9 cellular contexts compared by ENCODE assay signal in the genomic region with DNA sequence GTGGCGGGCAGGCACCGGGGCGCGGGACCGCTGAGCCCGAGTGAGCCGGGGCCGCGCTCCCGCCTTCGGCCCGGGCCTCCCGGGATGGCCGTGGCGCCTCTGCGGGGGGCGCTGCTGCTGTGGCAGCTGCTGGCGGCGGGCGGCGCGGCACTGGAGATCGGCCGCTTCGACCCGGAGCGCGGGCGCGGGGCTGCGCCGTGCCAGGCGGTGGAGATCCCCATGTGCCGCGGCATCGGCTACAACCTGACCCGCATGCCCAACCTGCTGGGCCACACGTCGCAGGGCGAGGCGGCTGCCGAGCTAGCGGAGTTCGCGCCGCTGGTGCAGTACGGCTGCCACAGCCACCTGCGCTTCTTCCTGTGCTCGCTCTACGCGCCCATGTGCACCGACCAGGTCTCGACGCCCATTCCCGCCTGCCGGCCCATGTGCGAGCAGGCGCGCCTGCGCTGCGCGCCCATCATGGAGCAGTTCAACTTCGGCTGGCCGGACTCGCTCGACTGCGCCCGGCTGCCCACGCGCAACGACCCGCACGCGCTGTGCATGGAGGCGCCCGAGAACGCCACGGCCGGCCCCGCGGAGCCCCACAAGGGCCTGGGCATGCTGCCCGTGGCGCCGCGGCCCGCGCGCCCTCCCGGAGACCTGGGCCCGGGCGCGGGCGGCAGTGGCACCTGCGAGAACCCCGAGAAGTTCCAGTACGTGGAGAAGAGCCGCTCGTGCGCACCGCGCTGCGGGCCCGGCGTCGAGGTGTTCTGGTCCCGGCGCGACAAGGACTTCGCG. TPM values are rescaled to one million over a fixed set of nuclear protein-coding genes. Genes with fewer than 3 reads are reported as not detected.
DNase-seq lines count a peak whose midpoint lies in the region; ATAC-seq, FAIRE-seq and TF ChIP-seq lines count a peak whose summit lies in the region.
"Had no signal": no experiment of that assay in that cellular context is flagged by ENCODE, and none has a peak within 500 bp of the region (broad histone marks: within the 10 kb centered on the region; RNA-seq: fewer than 3 reads in every experiment).

No MANE protein-coding gene starts in this region.

- WGBS in lung, 2 donors = 39 to 50% methylated on average over 73 to 110 of the region's 110 CpGs

- H3K36me3 ChIP-seq in lung (ENCODE audit: control insufficient read depth in 2 of 2, insufficient read depth in 2 of 2, low read length in 2 of 2) = peaks cover 0 to 2% of the 10 kb centered on the region in 2 donors
- H3K36me3 ChIP-seq in CD4-positive, alpha-beta memory T cell (ENCODE audit: insufficient read depth, low read length) = no peaks in the 10 kb centered on the region

- H3K4me1 Mint-ChIP-seq in activated CD4-positive, alpha-beta T cell treated with anti-CD3 and anti-CD28 coated beads, Interleukin-2, amount 10 ng/mL, durations not matched to agents 7 days and 5 days = peaks cover 9% of the 10 kb centered on the region
- peaks cover 0 to 18% (median 2%) of the 10 kb centered on the region in 4 donors for H3K4me1 Mint-ChIP-seq in CD4-positive, alpha-beta memory T cell

- no peaks in the 10 kb centered on the region for H3K36me3 Mint-ChIP-seq in activated CD4-positive, alpha-beta T cell treated with anti-CD3 and anti-CD28 coated beads, Interleukin-2, amount 10 ng/mL, durations not matched to agents 7 days and 5 days (ENCODE audit: low read depth)
- peaks cover 0 to 4% of the 10 kb centered on the region in 2 donors for H3K36me3 Mint-ChIP-seq in CD4-positive, alpha-beta memory T cell

- no peak overlapping the region for H3K27ac ChIP-seq in lung (ENCODE audit: low read depth in 1 of 2, low read length in 1 of 2)
- H3K27ac ChIP-seq in CD4-positive, alpha-beta memory T cell (ENCODE audit: low read depth, low read length) = no peak overlapping the region
- H3K27ac ChIP-seq: epithelial cell of prostate had no signal

- TF ChIP-seq CTCF in lung (IDR thresholded peaks at IDR 0.05; ENCODE audit: control extremely low read depth, extremely low read depth) = no peak

- no peak overlapping the region for H3K4me3 Mint-ChIP-seq in activated CD4-positive, alpha-beta T cell treated with anti-CD3 and anti-CD28 coated beads, Interleukin-2, amount 10 ng/mL, durations not matched to agents 7 days and 5 days
- H3K4me3 Mint-ChIP-seq in CD4-positive, alpha-beta memory T cell = peak overlapping the region in 3 of 8 donors; percentile 13 to 83 (median 21)

- DNase-seq in ELF-1 (ENCODE audit: low read depth, low spot score) (peak; percentile 67), lung (ENCODE audit: low spot score) (no peak), GF-D8 (lab: John Stamatoyannopoulos, UW) (no peak), GM19239 (ENCODE audit: insufficient read length, low spot score) (no peak)
- DNase-seq in activated CD4-positive, alpha-beta T cell treated with anti-CD3 and anti-CD28 coated beads, Interleukin-2, amount 10 ng/mL, durations not matched to agents 7 days and 5 days = peak; percentile 15
- no peak for DNase-seq in CD4-positive, alpha-beta memory T cell

- peaks cover 0 to 13% of the 10 kb centered on the region in 2 donors for H3K4me1 ChIP-seq in lung (ENCODE audit: control insufficient read depth in 2 of 2, insufficient read depth in 2 of 2, low read length in 2 of 2)
- H3K4me1 ChIP-seq in CD4-positive, alpha-beta memory T cell (ENCODE audit: insufficient read depth, low read length) = no peaks in the 10 kb centered on the region

- no peak for FAIRE-seq in GM19239 (lab: Jason Lieb, UNC)

- POLR2A ChIA-PET in activated CD4-positive, alpha-beta T cell treated with anti-CD3 and anti-CD28 coated beads, Interleukin-2, amount 10 ng/mL, durations not matched to agents 7 days and 5 days (lab: Charles Lee) = no interaction called here
- POLR2A ChIA-PET in CD4-positive, alpha-beta memory T cell (lab: Charles Lee; ENCODE audit: partially characterized antibody) = no interaction called here

- no peak overlapping the region for H3K27ac Mint-ChIP-seq in activated CD4-positive, alpha-beta T cell treated with anti-CD3 and anti-CD28 coated beads, Interleukin-2, amount 10 ng/mL, durations not matched to agents 7 days and 5 days
- no peak overlapping the region for H3K27ac Mint-ChIP-seq in CD4-positive, alpha-beta memory T cell

- H3K27me3 Mint-ChIP-seq in activated CD4-positive, alpha-beta T cell treated with anti-CD3 and anti-CD28 coated beads, Interleukin-2, amount 10 ng/mL, durations not matched to agents 7 days and 5 days = peaks cover 5% of the 10 kb centered on the region
- peaks cover 0 to 1% of the 10 kb centered on the region in 2 donors for H3K27me3 Mint-ChIP-seq in CD4-positive, alpha-beta memory T cell

- intact Hi-C loops in CD4-positive, alpha-beta memory T cell (cut with micrococcal nuclease) = no loop called here

- ATAC-seq in GM21737 (IDR thresholded peaks at IDR 0.05; ENCODE audit: unreplicated experiment) (peak; percentile 16), lung (ENCODE audit: insufficient read depth, low FRiP score) (no peak), HG03039 (IDR thresholded peaks at IDR 0.05; ENCODE audit: unreplicated experiment) (no peak)

- H3K27me3 ChIP-seq in lung (ENCODE audit: control insufficient read depth, insufficient read depth) = no peaks in the 10 kb centered on the region
- no peaks in the 10 kb centered on the region for H3K27me3 ChIP-seq in CD4-positive, alpha-beta memory T cell (ENCODE audit: insufficient read depth, low read length)

- CTCF ChIA-PET in activated CD4-positive, alpha-beta T cell treated with anti-CD3 and anti-CD28 coated beads, Interleukin-2, amount 10 ng/mL, durations not matched to agents 7 days and 5 days (lab: Charles Lee) = no interaction called here
- CTCF ChIA-PET in CD4-positive, alpha-beta memory T cell (lab: Charles Lee; ENCODE audit: partially characterized antibody) = no interaction called here

- H3K9me3 Mint-ChIP-seq in activated CD4-positive, alpha-beta T cell treated with anti-CD3 and anti-CD28 coated beads, Interleukin-2, amount 10 ng/mL, durations not matched to agents 7 days and 5 days = no peaks in the 10 kb centered on the region
- peaks cover 0 to 2% (median 0%) of the 10 kb centered on the region in 8 donors for H3K9me3 Mint-ChIP-seq in CD4-positive, alpha-beta memory T cell

- peaks cover 0 to 4% of the 10 kb centered on the region in 2 donors for H3K9me3 ChIP-seq in lung (ENCODE audit: control insufficient read depth in 2 of 2, insufficient read depth in 1 of 2, low read length in 1 of 2)
- no peaks in the 10 kb centered on the region for H3K9me3 ChIP-seq in CD4-positive, alpha-beta memory T cell (ENCODE audit: control insufficient read depth in 1 of 2, low read length in 2 of 2)

- peak overlapping the region; percentile 23 for H3K4me3 ChIP-seq in lung
- H3K4me3 ChIP-seq in CD4-positive, alpha-beta memory T cell (ENCODE audit: low read length in 2 of 2) = no peak overlapping the region

RNA-seq across cellular contexts. Expression of a gene that starts 0.5 kb away (rescaled TPM):
- not detected for total RNA-seq in activated CD4-positive, alpha-beta T cell treated with anti-CD3 and anti-CD28 coated beads, Interleukin-2, amount 10 ng/mL, durations not matched to agents 7 days and 5 days
- total RNA-seq in lung = under 1 TPM; 0.17 to 0.37 TPM
- polyA plus RNA-seq in lung = under 1 TPM; 0.24 to 0.69 TPM
- total RNA-seq in CD4-positive, alpha-beta memory T cell = not detected
- polyA plus RNA-seq in CD4-positive, alpha-beta memory T cell = not detected

Comparison
In these comparisons a context has a peak if more than half of its experiments do, and no peak if none do; other contexts are left out.
1. DNase-seq: peak in ELF-1 (single experiment) and activated CD4-positive, alpha-beta T cell treated with anti-CD3 and anti-CD28 coated beads, Interleukin-2, amount 10 ng/mL, durations not matched to agents 7 days and 5 days (single experiment); none in lung (single experiment), GF-D8 (single experiment), GM19239 (single experiment) and CD4-positive, alpha-beta memory T cell (0 of 5).